ENCODE assay signal across 3 cellular contexts in the genomic region with DNA sequence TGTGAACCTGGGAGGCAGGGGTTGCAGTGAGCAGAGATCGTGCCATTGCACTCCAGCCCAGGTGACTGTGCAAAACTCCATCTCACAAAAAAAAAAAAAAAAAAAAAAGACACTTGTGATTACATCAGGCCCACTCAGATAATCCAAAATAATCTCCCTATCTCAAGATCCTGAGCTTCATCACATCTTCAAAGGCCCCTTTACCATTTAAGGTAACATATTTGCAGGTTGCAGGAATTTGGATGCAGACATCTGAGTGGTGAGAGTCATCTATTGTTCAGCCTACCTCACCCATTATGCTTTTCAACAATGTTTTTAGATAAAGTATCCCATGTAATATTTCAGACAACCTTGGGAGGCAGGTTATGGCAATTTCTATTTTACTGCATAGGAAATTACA.
TF ChIP-seq lines count a peak whose summit lies in the region.

No MANE protein-coding gene starts in this region.

TF ChIP-seq in GM23338, 12 proteins besides CTCF, POLR2A, EP300 and RAD21:
- TF ChIP-seq CREB1 (CRISPR knock-in tag; IDR thresholded peaks at IDR 0.05; ENCODE audit: low read depth) (no peak), STAT1 (IDR thresholded peaks at IDR 0.05; ENCODE audit: unreplicated experiment) (no peak), ZNF331 (CRISPR knock-in tag; IDR thresholded peaks at IDR 0.05; ENCODE audit: low read depth) (no peak), POLR2AphosphoS5 (IDR thresholded peaks at IDR 0.05; ENCODE audit: low read depth) (no peak)
- TF ChIP-seq, protein P1, sequence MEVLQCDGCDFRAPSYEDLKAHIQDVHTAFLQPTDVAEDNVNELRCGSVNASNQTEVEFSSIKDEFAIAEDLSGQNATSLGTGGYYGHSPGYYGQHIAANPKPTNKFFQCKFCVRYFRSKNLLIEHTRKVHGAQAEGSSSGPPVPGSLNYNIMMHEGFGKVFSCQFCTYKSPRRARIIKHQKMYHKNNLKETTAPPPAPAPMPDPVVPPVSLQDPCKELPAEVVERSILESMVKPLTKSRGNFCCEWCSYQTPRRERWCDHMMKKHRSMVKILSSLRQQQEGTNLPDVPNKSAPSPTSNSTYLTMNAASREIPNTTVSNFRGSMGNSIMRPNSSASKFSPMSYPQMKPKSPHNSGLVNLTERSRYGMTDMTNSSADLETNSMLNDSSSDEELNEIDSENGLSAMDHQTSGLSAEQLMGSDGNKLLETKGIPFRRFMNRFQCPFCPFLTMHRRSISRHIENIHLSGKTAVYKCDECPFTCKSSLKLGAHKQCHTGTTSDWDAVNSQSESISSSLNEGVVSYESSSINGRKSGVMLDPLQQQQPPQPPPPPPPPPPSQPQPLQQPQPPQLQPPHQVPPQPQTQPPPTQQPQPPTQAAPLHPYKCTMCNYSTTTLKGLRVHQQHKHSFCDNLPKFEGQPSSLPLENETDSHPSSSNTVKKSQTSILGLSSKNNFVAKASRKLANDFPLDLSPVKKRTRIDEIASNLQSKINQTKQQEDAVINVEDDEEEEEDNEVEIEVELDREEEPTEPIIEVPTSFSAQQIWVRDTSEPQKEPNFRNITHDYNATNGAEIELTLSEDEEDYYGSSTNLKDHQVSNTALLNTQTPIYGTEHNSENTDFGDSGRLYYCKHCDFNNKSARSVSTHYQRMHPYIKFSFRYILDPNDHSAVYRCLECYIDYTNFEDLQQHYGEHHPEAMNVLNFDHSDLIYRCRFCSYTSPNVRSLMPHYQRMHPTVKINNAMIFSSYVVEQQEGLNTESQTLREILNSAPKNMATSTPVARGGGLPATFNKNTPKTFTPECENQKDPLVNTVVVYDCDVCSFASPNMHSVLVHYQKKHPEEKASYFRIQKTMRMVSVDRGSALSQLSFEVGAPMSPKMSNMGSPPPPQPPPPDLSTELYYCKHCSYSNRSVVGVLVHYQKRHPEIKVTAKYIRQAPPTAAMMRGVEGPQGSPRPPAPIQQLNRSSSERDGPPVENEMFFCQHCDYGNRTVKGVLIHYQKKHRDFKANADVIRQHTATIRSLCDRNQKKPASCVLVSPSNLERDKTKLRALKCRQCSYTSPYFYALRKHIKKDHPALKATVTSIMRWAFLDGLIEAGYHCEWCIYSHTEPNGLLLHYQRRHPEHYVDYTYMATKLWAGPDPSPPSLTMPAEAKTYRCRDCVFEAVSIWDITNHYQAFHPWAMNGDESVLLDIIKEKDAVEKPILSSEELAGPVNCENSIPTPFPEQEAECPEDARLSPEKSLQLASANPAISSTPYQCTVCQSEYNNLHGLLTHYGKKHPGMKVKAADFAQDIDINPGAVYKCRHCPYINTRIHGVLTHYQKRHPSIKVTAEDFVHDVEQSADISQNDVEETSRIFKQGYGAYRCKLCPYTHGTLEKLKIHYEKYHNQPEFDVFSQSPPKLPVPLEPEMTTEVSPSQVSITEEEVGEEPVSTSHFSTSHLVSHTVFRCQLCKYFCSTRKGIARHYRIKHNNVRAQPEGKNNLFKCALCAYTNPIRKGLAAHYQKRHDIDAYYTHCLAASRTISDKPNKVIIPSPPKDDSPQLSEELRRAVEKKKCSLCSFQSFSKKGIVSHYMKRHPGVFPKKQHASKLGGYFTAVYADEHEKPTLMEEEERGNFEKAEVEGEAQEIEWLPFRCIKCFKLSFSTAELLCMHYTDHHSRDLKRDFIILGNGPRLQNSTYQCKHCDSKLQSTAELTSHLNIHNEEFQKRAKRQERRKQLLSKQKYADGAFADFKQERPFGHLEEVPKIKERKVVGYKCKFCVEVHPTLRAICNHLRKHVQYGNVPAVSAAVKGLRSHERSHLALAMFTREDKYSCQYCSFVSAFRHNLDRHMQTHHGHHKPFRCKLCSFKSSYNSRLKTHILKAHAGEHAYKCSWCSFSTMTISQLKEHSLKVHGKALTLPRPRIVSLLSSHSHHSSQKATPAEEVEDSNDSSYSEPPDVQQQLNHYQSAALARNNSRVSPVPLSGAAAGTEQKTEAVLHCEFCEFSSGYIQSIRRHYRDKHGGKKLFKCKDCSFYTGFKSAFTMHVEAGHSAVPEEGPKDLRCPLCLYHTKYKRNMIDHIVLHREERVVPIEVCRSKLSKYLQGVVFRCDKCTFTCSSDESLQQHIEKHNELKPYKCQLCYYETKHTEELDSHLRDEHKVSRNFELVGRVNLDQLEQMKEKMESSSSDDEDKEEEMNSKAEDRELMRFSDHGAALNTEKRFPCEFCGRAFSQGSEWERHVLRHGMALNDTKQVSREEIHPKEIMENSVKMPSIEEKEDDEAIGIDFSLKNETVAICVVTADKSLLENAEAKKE (CRISPR knock-in tag; IDR thresholded peaks at IDR 0.05) = no peak

TF ChIP-seq in H1, 55 proteins besides CTCF, POLR2A, EP300 and RAD21:
- peak; percentile 70; the same call in 1 of the 2 replicates for TF ChIP-seq SRF (IDR thresholded peaks at IDR 0.05; ENCODE audit: low read depth, low read length)
- TF ChIP-seq, protein P2, sequence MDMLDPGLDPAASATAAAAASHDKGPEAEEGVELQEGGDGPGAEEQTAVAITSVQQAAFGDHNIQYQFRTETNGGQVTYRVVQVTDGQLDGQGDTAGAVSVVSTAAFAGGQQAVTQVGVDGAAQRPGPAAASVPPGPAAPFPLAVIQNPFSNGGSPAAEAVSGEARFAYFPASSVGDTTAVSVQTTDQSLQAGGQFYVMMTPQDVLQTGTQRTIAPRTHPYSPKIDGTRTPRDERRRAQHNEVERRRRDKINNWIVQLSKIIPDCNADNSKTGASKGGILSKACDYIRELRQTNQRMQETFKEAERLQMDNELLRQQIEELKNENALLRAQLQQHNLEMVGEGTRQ (IDR thresholded peaks at IDR 0.05; ENCODE audit: low read length) = no peak
TF ChIP-seq in H1: peak in this region for 1.

TF ChIP-seq in SK-N-SH treated with all-trans-retinoic acid at 6 μM for 48 hours, 23 proteins besides CTCF, POLR2A, EP300 and RAD21:
- TF ChIP-seq ARNTL (CRISPR knock-in tag; IDR thresholded peaks at IDR 0.05; ENCODE audit: borderline replicate concordance, low read depth) (no peak), ZFP3 (CRISPR knock-in tag; IDR thresholded peaks at IDR 0.05) (no peak), PPARA (CRISPR knock-in tag; IDR thresholded peaks at IDR 0.05; ENCODE audit: borderline replicate concordance) (no peak), CSDC2 (CRISPR knock-in tag; IDR thresholded peaks at IDR 0.05) (no peak), ZNF8 (CRISPR knock-in tag; IDR thresholded peaks at IDR 0.05) (no peak), RARB (CRISPR knock-in tag; IDR thresholded peaks at IDR 0.05) (no peak), TOX (CRISPR knock-in tag; IDR thresholded peaks at IDR 0.05; ENCODE audit: borderline replicate concordance) (no peak), ZNF565 (CRISPR knock-in tag; conservative IDR thresholded peaks at IDR 0.05; ENCODE audit: low read depth) (no peak), ISL1 (CRISPR knock-in tag; IDR thresholded peaks at IDR 0.05) (no peak), BACH2 (CRISPR knock-in tag; IDR thresholded peaks at IDR 0.05; ENCODE audit: borderline replicate concordance) (no peak), ESRRG (CRISPR knock-in tag; IDR thresholded peaks at IDR 0.05) (no peak), GLIS3 (CRISPR knock-in tag; IDR thresholded peaks at IDR 0.05) (no peak), ZNF70 (CRISPR knock-in tag; IDR thresholded peaks at IDR 0.05) (no peak), ZFP30 (CRISPR knock-in tag; IDR thresholded peaks at IDR 0.05) (no peak), ZC3H10 (CRISPR knock-in tag; IDR thresholded peaks at IDR 0.05) (no peak), SNAI2 (CRISPR knock-in tag; IDR thresholded peaks at IDR 0.05) (no peak)
- TF ChIP-seq, protein P3, sequence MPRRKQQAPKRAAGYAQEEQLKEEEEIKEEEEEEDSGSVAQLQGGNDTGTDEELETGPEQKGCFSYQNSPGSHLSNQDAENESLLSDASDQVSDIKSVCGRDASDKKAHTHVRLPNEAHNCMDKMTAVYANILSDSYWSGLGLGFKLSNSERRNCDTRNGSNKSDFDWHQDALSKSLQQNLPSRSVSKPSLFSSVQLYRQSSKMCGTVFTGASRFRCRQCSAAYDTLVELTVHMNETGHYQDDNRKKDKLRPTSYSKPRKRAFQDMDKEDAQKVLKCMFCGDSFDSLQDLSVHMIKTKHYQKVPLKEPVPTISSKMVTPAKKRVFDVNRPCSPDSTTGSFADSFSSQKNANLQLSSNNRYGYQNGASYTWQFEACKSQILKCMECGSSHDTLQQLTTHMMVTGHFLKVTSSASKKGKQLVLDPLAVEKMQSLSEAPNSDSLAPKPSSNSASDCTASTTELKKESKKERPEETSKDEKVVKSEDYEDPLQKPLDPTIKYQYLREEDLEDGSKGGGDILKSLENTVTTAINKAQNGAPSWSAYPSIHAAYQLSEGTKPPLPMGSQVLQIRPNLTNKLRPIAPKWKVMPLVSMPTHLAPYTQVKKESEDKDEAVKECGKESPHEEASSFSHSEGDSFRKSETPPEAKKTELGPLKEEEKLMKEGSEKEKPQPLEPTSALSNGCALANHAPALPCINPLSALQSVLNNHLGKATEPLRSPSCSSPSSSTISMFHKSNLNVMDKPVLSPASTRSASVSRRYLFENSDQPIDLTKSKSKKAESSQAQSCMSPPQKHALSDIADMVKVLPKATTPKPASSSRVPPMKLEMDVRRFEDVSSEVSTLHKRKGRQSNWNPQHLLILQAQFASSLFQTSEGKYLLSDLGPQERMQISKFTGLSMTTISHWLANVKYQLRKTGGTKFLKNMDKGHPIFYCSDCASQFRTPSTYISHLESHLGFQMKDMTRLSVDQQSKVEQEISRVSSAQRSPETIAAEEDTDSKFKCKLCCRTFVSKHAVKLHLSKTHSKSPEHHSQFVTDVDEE (CRISPR knock-in tag; IDR thresholded peaks at IDR 0.05) = no peak
- TF ChIP-seq, protein P4, sequence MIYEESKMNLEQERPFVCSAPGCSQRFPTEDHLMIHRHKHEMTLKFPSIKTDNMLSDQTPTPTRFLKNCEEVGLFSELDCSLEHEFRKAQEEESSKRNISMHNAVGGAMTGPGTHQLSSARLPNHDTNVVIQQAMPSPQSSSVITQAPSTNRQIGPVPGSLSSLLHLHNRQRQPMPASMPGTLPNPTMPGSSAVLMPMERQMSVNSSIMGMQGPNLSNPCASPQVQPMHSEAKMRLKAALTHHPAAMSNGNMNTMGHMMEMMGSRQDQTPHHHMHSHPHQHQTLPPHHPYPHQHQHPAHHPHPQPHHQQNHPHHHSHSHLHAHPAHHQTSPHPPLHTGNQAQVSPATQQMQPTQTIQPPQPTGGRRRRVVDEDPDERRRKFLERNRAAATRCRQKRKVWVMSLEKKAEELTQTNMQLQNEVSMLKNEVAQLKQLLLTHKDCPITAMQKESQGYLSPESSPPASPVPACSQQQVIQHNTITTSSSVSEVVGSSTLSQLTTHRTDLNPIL (CRISPR knock-in tag; IDR thresholded peaks at IDR 0.05; ENCODE audit: low read depth) = no peak
- TF ChIP-seq, protein P5, sequence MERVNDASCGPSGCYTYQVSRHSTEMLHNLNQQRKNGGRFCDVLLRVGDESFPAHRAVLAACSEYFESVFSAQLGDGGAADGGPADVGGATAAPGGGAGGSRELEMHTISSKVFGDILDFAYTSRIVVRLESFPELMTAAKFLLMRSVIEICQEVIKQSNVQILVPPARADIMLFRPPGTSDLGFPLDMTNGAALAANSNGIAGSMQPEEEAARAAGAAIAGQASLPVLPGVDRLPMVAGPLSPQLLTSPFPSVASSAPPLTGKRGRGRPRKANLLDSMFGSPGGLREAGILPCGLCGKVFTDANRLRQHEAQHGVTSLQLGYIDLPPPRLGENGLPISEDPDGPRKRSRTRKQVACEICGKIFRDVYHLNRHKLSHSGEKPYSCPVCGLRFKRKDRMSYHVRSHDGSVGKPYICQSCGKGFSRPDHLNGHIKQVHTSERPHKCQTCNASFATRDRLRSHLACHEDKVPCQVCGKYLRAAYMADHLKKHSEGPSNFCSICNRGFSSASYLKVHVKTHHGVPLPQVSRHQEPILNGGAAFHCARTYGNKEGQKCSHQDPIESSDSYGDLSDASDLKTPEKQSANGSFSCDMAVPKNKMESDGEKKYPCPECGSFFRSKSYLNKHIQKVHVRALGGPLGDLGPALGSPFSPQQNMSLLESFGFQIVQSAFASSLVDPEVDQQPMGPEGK (CRISPR knock-in tag; IDR thresholded peaks at IDR 0.05; ENCODE audit: borderline replicate concordance) = no peak
- TF ChIP-seq, protein P6, sequence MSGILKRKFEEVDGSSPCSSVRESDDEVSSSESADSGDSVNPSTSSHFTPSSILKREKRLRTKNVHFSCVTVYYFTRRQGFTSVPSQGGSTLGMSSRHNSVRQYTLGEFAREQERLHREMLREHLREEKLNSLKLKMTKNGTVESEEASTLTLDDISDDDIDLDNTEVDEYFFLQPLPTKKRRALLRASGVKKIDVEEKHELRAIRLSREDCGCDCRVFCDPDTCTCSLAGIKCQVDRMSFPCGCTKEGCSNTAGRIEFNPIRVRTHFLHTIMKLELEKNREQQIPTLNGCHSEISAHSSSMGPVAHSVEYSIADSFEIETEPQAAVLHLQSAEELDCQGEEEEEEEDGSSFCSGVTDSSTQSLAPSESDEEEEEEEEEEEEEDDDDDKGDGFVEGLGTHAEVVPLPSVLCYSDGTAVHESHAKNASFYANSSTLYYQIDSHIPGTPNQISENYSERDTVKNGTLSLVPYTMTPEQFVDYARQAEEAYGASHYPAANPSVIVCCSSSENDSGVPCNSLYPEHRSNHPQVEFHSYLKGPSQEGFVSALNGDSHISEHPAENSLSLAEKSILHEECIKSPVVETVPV (CRISPR knock-in tag; IDR thresholded peaks at IDR 0.05) = no peak
